In genomic region chr11:4065086-4065485, GRCh38 we compare ENCODE assay signal across 23 cellular contexts. TPM values are rescaled to one million over a fixed set of nuclear protein-coding genes. Genes with fewer than 3 reads are reported as not detected.
DNase-seq lines count a peak whose midpoint lies in the region; ATAC-seq, FAIRE-seq and TF ChIP-seq lines count a peak whose summit lies in the region.
"Had no signal": no experiment of that assay in that cellular context is flagged by ENCODE, and none has a peak within 500 bp of the region (broad histone marks: within the 10 kb centered on the region; RNA-seq: fewer than 3 reads in every experiment).

No MANE protein-coding gene starts in this region.

- H3K36me3 Mint-ChIP-seq in CD4-positive, alpha-beta T cell (ENCODE audit: low read depth): peaks cover 49% of the 10 kb centered on the region

- peaks cover 19 to 72% (median 22%) of the 10 kb centered on the region in 3 donors for H3K4me1 ChIP-seq in gastroesophageal sphincter
- H3K4me1 ChIP-seq in sigmoid colon: peaks cover 0 to 68% (median 57%) of the 10 kb centered on the region in 4 donors

- peak overlapping the region; percentile 69 for H3K27ac Mint-ChIP-seq in CD4-positive, alpha-beta T cell
- H3K27ac Mint-ChIP-seq: nephron progenitor cell, progenitor cell of endocrine pancreas had no signal

- WGBS in gastroesophageal sphincter (ENCODE audit: low coverage in 1 of 2), 2 donors: 100% methylated on average over 1 of the region's 1 CpG
- WGBS in sigmoid colon, 2 donors: 73 to 88% methylated on average over 1 of the region's 1 CpG

- no peak for DNase-seq in CD4-positive, alpha-beta T cell
- no peak for DNase-seq in GM12892 (ENCODE audit: insufficient read length)
- DNase-seq in sigmoid colon: no peak
- DNase-seq in glomerular visceral epithelial cell (ENCODE audit: extremely low spot score): no peak
- DNase-seq in pons (ENCODE audit: low spot score): no peak
- DNase-seq in effector CD8-positive, alpha-beta T cell (lab: John Stamatoyannopoulos, UW): no peak
- DNase-seq: activated CD4-positive, alpha-beta T cell treated with anti-CD3 and anti-CD28 coated beads, Interleukin-2, amount 10 ng/mL, durations not matched to agents 7 days and 5 days; colonic mucosa; DMS79; HCEC 1CT; mesenchymal stem cell; NCI-H1105; NCI-H2081; NCI-H510A; nephron progenitor cell; PC-9; SHP77 had no signal

- FAIRE-seq in GM12892 (lab: Jason Lieb, UNC): peak; percentile 68
- FAIRE-seq: endometrium had no signal

- no peaks in the 10 kb centered on the region for H3K27me3 Mint-ChIP-seq in CD4-positive, alpha-beta T cell
- H3K27me3 Mint-ChIP-seq: activated CD4-positive, alpha-beta T cell treated with anti-CD3 and anti-CD28 coated beads, Interleukin-2, amount 10 ng/mL, durations not matched to agents 7 days and 5 days; IgD-negative memory B cell; progenitor cell of endocrine pancreas had no signal

- peak; percentile 65 for ATAC-seq in CD4-positive, alpha-beta T cell (ENCODE audit: poor library complexity)
- ATAC-seq in gastroesophageal sphincter: no peak

- no peak for TF ChIP-seq CTCF in CD4-positive, alpha-beta T cell (IDR thresholded peaks at IDR 0.05)
- TF ChIP-seq CTCF in gastroesophageal sphincter (IDR thresholded peaks at IDR 0.05) (no peak), sigmoid colon (IDR thresholded peaks at IDR 0.05) (no peak)

- H3K27ac ChIP-seq in CD4-positive, alpha-beta T cell (ENCODE audit: low read depth, low read length): no peak overlapping the region
- H3K27ac ChIP-seq in gastroesophageal sphincter (peak overlapping the region; percentile 34 to 72 (median 58)), sigmoid colon (peak overlapping the region in 3 of 4 donors; percentile 53 to 55 (median 55))
- H3K27ac ChIP-seq: colonic mucosa, PC-9, vagina had no signal

- H3K4me3 ChIP-seq in gastroesophageal sphincter (no peak overlapping the region), sigmoid colon (no peak overlapping the region)
- H3K4me3 ChIP-seq: colonic mucosa, PC-9, vagina had no signal

- H3K27me3 ChIP-seq in CD4-positive, alpha-beta T cell (ENCODE audit: control insufficient read depth, insufficient read depth, low read length): no peaks in the 10 kb centered on the region
- H3K27me3 ChIP-seq in gastroesophageal sphincter: no peaks in the 10 kb centered on the region
- no peaks in the 10 kb centered on the region for H3K27me3 ChIP-seq in sigmoid colon
- H3K27me3 ChIP-seq: colonic mucosa, vagina had no signal

- H3K4me3 Mint-ChIP-seq in CD4-positive, alpha-beta T cell: peak overlapping the region; percentile 12
- H3K4me3 Mint-ChIP-seq: activated CD4-positive, alpha-beta T cell treated with anti-CD3 and anti-CD28 coated beads, Interleukin-2, amount 10 ng/mL, durations not matched to agents 7 days and 5 days; brain; IgD-negative memory B cell; nephron progenitor cell had no signal

- intact Hi-C loops in CD4-positive, alpha-beta T cell (cut with DNase I, micrococcal nuclease): no loop called here
- intact Hi-C loops in sigmoid colon (cut with DNase I): no loop called here

- TF ChIP-seq EP300 in gastroesophageal sphincter (IDR thresholded peaks at IDR 0.05) (no peak), sigmoid colon (IDR thresholded peaks at IDR 0.05) (no peak)

- no peaks in the 10 kb centered on the region for H3K9me3 Mint-ChIP-seq in CD4-positive, alpha-beta T cell
- H3K9me3 Mint-ChIP-seq: activated CD4-positive, alpha-beta T cell treated with anti-CD3 and anti-CD28 coated beads, Interleukin-2, amount 10 ng/mL, durations not matched to agents 7 days and 5 days; brain; IgD-negative memory B cell; nephron progenitor cell had no signal

- H3K4me1 Mint-ChIP-seq in CD4-positive, alpha-beta T cell (ENCODE audit: low read depth): peaks cover 64% of the 10 kb centered on the region
- H3K4me1 Mint-ChIP-seq: nephron progenitor cell had no signal

- TF ChIP-seq POLR2A in GM12892 (IDR thresholded peaks at IDR 0.05; ENCODE audit: low read depth, low read length) (no peak), gastroesophageal sphincter (IDR thresholded peaks at IDR 0.05) (no peak), sigmoid colon (IDR thresholded peaks at IDR 0.05) (no peak)

- POLR2A ChIA-PET in CD4-positive, alpha-beta T cell (lab: Charles Lee): interaction anchor here (0.6 to 2.0 kb wide), 5 partner anchors 10 to 224 kb away, joined by 3 to 8 read pairs (median 3); partner anchors contain the start of genes RHOG and STIM1

- H3K9me3 ChIP-seq in CD4-positive, alpha-beta T cell (ENCODE audit: control insufficient read depth, low read length): no peaks in the 10 kb centered on the region
- no peaks in the 10 kb centered on the region for H3K9me3 ChIP-seq in gastroesophageal sphincter
- H3K9me3 ChIP-seq in sigmoid colon: no peaks in the 10 kb centered on the region
- H3K9me3 ChIP-seq: colonic mucosa, vagina had no signal

- CTCF ChIA-PET in CD4-positive, alpha-beta T cell (lab: Charles Lee): interaction anchor here (0.6 to 2.3 kb wide), 4 partner anchors 43 to 224 kb away, joined by 3 to 10 read pairs (median 6); partner anchors contain the start of gene STIM1

- H3K36me3 ChIP-seq in gastroesophageal sphincter (peaks cover 0 to 17% of the 10 kb centered on the region in 2 donors), sigmoid colon (peaks cover 0 to 12% (median 0%) of the 10 kb centered on the region in 4 donors)
- H3K36me3 ChIP-seq: colonic mucosa had no signal

RNA-seq across cellular contexts. Expression of gene RRM1, which starts 29.5 kb away (rescaled TPM):
- 10 to 100 TPM; 64.7 to 73.1 TPM for total RNA-seq in CD4-positive, alpha-beta T cell
- polyA plus RNA-seq in GM12892 (2012; ENCODE audit: missing spikeins): 119 TPM
- total RNA-seq in gastroesophageal sphincter (10 to 100 TPM; 33.1 to 67.4 (median 43.6) TPM), sigmoid colon (10 to 100 TPM; 23.7 to 39.6 (median 28.7) TPM)
- 10 to 100 TPM in 2 of 3 donors, 1 to 10 TPM in 1; 9.0 to 35.8 (median 16.6) TPM for polyA plus RNA-seq in sigmoid colon
